ENCODE assay signal across 32 cellular contexts in the genomic region with DNA sequence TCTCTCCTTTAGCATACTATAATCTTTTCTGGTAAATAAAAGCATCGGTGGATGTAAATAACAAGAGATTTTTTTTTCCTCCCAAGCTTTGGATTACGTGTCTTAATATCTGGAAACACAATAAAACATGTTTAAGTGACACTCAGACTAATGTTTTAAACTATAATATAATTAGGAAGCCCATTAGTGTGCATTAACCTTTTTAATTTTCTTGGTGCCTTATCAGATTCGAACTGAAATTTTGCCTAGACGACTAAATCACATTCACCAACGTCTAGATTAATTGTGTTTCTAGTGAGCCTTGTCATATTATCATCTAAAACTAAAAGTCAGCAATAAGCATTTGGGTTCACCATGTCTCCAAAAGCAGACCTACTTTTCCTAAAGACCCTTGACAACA.
"Had no signal": no experiment of that assay in that cellular context is flagged by ENCODE, and none has a peak within 500 bp of the region (broad histone marks: within the 10 kb centered on the region; RNA-seq: fewer than 3 reads in every experiment).

No MANE protein-coding gene starts in this region.

- H3K4me3 ChIP-seq: adrenal gland, cardiac muscle cell had no signal

- H3K27ac ChIP-seq: adrenal gland, cardiac muscle cell, VCaP had no signal

- H3K36me3 ChIP-seq: adrenal gland, cardiac muscle cell had no signal

- ATAC-seq: activated CD8-positive, alpha-beta T cell treated with anti-CD3 and anti-CD28 coated beads for 36 hours; activated naive CD4-positive, alpha-beta T cell treated with anti-CD3 and anti-CD28 coated beads, Interleukin-2, amount 50 U/mL, for 72 hours; activated T-cell treated with anti-CD3 and anti-CD28 coated beads, Interleukin-2, amount 50 U/mL, for 4 hours; activated T-cell treated with anti-CD3 and anti-CD28 coated beads, Interleukin-2, amount 50 U/mL, for 72 hours; activated T-helper 17 cell treated with anti-CD3 and anti-CD28 coated beads, Interleukin-2, amount 50 U/mL, for 72 hours had no signal

- H3K4me1 ChIP-seq: adrenal gland had no signal

- H3K9me3 ChIP-seq: adrenal gland had no signal

- H3K27me3 ChIP-seq: adrenal gland, cardiac muscle cell had no signal

- FAIRE-seq: bronchial epithelial cell, TTC549 had no signal

- DNase-seq: activated B cell treated with CpG ODN at 0.5 μM for 24 hours; activated CD4-positive, alpha-beta memory T cell treated with anti-CD3 and anti-CD28 coated beads for 36 hours; activated CD4-positive, alpha-beta T cell treated with anti-CD3 and anti-CD28 coated beads for 4 hours; activated CD4-positive, alpha-beta T cell treated with anti-CD3 and anti-CD28 coated beads, Interleukin-2, amount 10 ng/mL, durations not matched to agents 24 days and 14 days; activated CD4-positive, alpha-beta T cell treated with anti-CD3 and anti-CD28 coated beads, Interleukin-2, amount 50 U/mL, for 1 hour; activated CD4-positive, alpha-beta T cell treated with anti-CD3 and anti-CD28 coated beads, Interleukin-2, amount 50 U/mL, for 4 hours; activated CD4-positive, CD25-positive, alpha-beta regulatory T cell treated with anti-CD3 and anti-CD28 coated beads, Interleukin-2, amount 50 U/mL, for 72 hours; activated CD8-positive, alpha-beta memory T cell treated with anti-CD3 and anti-CD28 coated beads, Interleukin-2, amount 50 U/mL, for 4 hours; activated CD8-positive, alpha-beta T cell treated with anti-CD3 and anti-CD28 coated beads for 36 hours; activated effector memory CD4-positive, alpha-beta T cell treated with anti-CD3 and anti-CD28 coated beads, Interleukin-2, amount 50 U/mL, for 16 hours; activated gamma-delta T cell treated with Interleukin-2 at 50 U/mL for 16 hours; activated naive CD4-positive, alpha-beta T cell; activated naive CD4-positive, alpha-beta T cell treated with anti-CD3 and anti-CD28 coated beads for 36 hours; activated naive CD4-positive, alpha-beta T cell treated with anti-CD3 and anti-CD28 coated beads, Interleukin-2, amount 50 U/mL, for 16 hours; activated naive CD8-positive, alpha-beta T cell treated with anti-CD3 and anti-CD28 coated beads for 36 hours; activated T-cell treated with anti-CD3 and anti-CD28 coated beads for 4 hours; activated T-cell treated with anti-CD3 and anti-CD28 coated beads, Interleukin-2, amount 50 U/mL, for 1 hour; activated T-cell treated with anti-CD3 and anti-CD28 coated beads, Interleukin-2, amount 50 U/mL, for 4 hours; activated T-cell treated with anti-CD3 and anti-CD28 coated beads, Interleukin-2, amount 50 U/mL, for 72 hours; amniotic stem cell; aorta; caudate nucleus; cerebellar nuclear complex; T-helper 2 cell; T-helper 9 cell had no signal
